In the genomic region with DNA sequence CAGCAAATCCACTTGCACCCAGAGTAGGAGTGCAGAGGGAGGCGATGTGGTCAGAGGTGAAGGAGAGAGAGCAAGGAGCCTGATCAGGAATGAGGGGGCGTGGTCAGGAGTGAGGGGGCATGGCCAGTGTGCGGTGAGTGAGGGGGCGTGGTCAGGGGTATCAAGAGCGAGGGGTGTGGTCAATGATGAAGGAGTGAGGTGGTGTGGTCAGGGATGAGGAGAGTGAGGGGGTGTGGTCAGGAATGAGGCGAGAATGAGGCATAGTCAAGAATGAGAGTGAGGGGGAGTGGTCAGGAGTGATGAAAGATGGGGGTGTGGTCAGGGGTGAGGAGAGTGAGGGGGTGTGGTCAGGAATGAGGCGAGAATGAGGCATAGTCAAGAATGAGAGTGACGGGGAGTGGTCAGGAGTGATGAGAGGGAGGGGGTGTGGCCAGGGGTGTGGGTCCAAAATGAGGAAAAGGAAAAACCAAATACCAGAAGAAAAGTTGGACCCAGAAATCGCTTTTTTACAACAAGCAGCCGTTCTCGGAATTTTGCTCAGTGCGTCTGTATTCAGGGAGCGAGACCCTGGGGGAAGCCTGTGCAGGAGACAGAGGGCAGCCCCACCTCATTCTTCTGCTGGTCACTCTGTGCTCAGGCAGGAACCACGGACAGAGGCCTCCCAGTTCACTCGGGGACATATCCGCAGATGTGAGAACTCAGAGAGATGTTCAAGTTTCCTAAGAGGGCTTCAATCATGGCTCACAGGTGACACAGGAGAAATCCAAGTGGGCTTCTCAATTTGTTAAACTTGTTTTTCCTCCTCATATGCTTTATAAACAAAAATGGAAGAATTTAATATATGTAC, we compare ENCODE assay signal across 9 cellular contexts. TPM values are rescaled to one million over a fixed set of nuclear protein-coding genes. Genes with fewer than 3 reads are reported as not detected.
DNase-seq lines count a peak whose midpoint lies in the region; ATAC-seq, FAIRE-seq and TF ChIP-seq lines count a peak whose summit lies in the region.
"Had no signal": no experiment of that assay in that cellular context is flagged by ENCODE, and none has a peak within 500 bp of the region (broad histone marks: within the 10 kb centered on the region; RNA-seq: fewer than 3 reads in every experiment).

No MANE protein-coding gene starts in this region.

- in situ Hi-C loops in IMR-90 (cut with MboI; ENCODE audit: low sequenced_read_pairs), result no loop called here

- H2BK5ac ChIP-seq in IMR-90 (ENCODE audit: low read depth, low read length, poor library complexity, severe bottlenecking), result no peak overlapping the region

- no peak overlapping the region for H3K4me3 ChIP-seq in IMR-90 (ENCODE audit: insufficient read depth, low read depth, low read length)
- H3K4me3 ChIP-seq in bronchial epithelial cell (ENCODE audit: low read depth, low read length), result peak overlapping the region; percentile 13
- H3K4me3 ChIP-seq in mesodermal cell (ENCODE audit: extremely low read depth, insufficient read depth, low read length, poor library complexity, severe bottlenecking), result peak overlapping the region; percentile 11

- no peaks in the 10 kb centered on the region for H3K9me3 ChIP-seq in IMR-90 (ENCODE audit: control insufficient read depth, insufficient read depth, low read length)
- no peaks in the 10 kb centered on the region for H3K9me3 ChIP-seq in mesodermal cell (ENCODE audit: control insufficient read depth, low read length)

- 26% methylated on average over 3 of the region's 16 CpGs; no CpG with 5 or more reads in 1 of the 2 experiments for WGBS in IMR-90 (ENCODE audit: extremely low coverage in 2 of 2, insufficient read length in 1 of 2), 2 experiments
- WGBS in mesodermal cell (ENCODE audit: insufficient coverage in 2 of 2), 2 experiments, result 20 to 23% methylated on average over 8 to 10 of the region's 16 CpGs

- H3K9ac ChIP-seq in IMR-90 (ENCODE audit: low read depth, low read length), result no peak overlapping the region

- no peaks in the 10 kb centered on the region for H3K9me1 ChIP-seq in IMR-90 (ENCODE audit: insufficient read depth, low read length)

- H4K91ac ChIP-seq in IMR-90 (ENCODE audit: insufficient read depth, low read depth, low read length), result no peak overlapping the region

- no peaks in the 10 kb centered on the region for H4K20me1 ChIP-seq in IMR-90 (ENCODE audit: insufficient read depth, low read length)

- intact Hi-C loops in IMR-90 (cut with micrococcal nuclease), result no loop called here

- no peak overlapping the region for H2BK120ac ChIP-seq in IMR-90 (ENCODE audit: low read depth, low read length)

- CTCF ChIA-PET in IMR-90 (lab: Yijun Ruan, JAX), result no interaction called here

- no peak overlapping the region for H2BK15ac ChIP-seq in IMR-90 (ENCODE audit: low read depth, low read length)

- no peaks in the 10 kb centered on the region for H3K79me1 ChIP-seq in IMR-90 (ENCODE audit: low read depth in 1 of 2, low read length in 2 of 2)

- no TSS peak for BruUV-seq in IMR-90 (replicated peaks; lab: Mats Ljungman, UMichigan)

- no peak for FAIRE-seq in bronchial epithelial cell (lab: Jason Lieb, UNC)

- TF ChIP-seq POLR2A in IMR-90 (IDR thresholded peaks at IDR 0.05; ENCODE audit: low read depth, low read length), result no peak

- H2AFZ ChIP-seq in IMR-90 (replicated peaks; ENCODE audit: low read length, poor library complexity), result peak overlapping the region; percentile 43

- POLR2A ChIA-PET in IMR-90 (lab: Charles Lee; ENCODE audit: unreplicated experiment), result no interaction called here

- no peak overlapping the region for H4K8ac ChIP-seq in IMR-90 (ENCODE audit: low read depth in 2 of 2, low read length in 2 of 2)

- no peak for TF ChIP-seq CTCF in IMR-90 (conservative IDR thresholded peaks at IDR 0.05; ENCODE audit: low read depth, low read length)
- no peak for TF ChIP-seq CTCF in bronchial epithelial cell (IDR thresholded peaks at IDR 0.05; ENCODE audit: insufficient read depth, low read length, severe bottlenecking)

- no peaks in the 10 kb centered on the region; the same call in 1 of the 2 replicates for H3K27me3 ChIP-seq in IMR-90 (ENCODE audit: control insufficient read depth, insufficient read depth, low read length)
- H3K27me3 ChIP-seq in bronchial epithelial cell (ENCODE audit: control insufficient read depth, insufficient read depth, low read length), result no peaks in the 10 kb centered on the region

- no peak overlapping the region for H3K56ac ChIP-seq in IMR-90 (ENCODE audit: extremely low read depth, insufficient read depth, low read length)

- no peak overlapping the region for H3K4me2 ChIP-seq in IMR-90 (ENCODE audit: low read depth, low read length)

- no peak overlapping the region for H3K18ac ChIP-seq in IMR-90 (ENCODE audit: low read depth, low read length)

- DNase-seq in COLO829 (ENCODE audit: low spot score), result peak; percentile 4
- DNase-seq in IMR-90, result peak; percentile 2
- peak; percentile 91 for DNase-seq in bronchial epithelial cell (ENCODE audit: low read depth)
- DNase-seq in medulla oblongata (ENCODE audit: extremely low spot score), result no peak
- DNase-seq in NCI-H146 treated with DMSO at 0.1 percent for 48 hours (lab: John Stamatoyannopoulos, UW; ENCODE audit: unreplicated experiment), result no peak
- DNase-seq in pons (ENCODE audit: low spot score), result no peak
- DNase-seq: activated T-cell treated with anti-CD3 and anti-CD28 coated beads, Interleukin-2, amount 50 U/mL, for 4 hours had no signal

- no peak for TF ChIP-seq RAD21 in IMR-90 (IDR thresholded peaks at IDR 0.05; ENCODE audit: low read length)

- no peak for ATAC-seq in IMR-90 (ENCODE audit: low read depth)
- ATAC-seq in GM21619 (IDR thresholded peaks at IDR 0.05; ENCODE audit: unreplicated experiment), result no peak

- no peaks in the 10 kb centered on the region for H3K4me1 ChIP-seq in IMR-90 (ENCODE audit: control insufficient read depth, insufficient read depth, low read length)
- H3K4me1 ChIP-seq in mesodermal cell (ENCODE audit: control insufficient read depth, insufficient read depth, low read length, poor library complexity, severe bottlenecking), result no peaks in the 10 kb centered on the region

- no peak overlapping the region for H3K4ac ChIP-seq in IMR-90 (ENCODE audit: low read depth, low read length)

- peak overlapping the region; percentile 16 for H2AK9ac ChIP-seq in IMR-90 (replicated peaks; ENCODE audit: low read depth, low read length, poor library complexity)

- H3K27ac ChIP-seq in IMR-90 (ENCODE audit: insufficient read depth, low read length) (no peak overlapping the region), mesodermal cell (ENCODE audit: low read depth, low read length, severe bottlenecking) (no peak overlapping the region)

- H2AK5ac ChIP-seq in IMR-90 (ENCODE audit: low read depth, low read length), result no peak overlapping the region

- no peak overlapping the region for H2BK20ac ChIP-seq in IMR-90 (ENCODE audit: low read depth, low read length)

- dilution Hi-C loops in IMR-90 (cut with HindIII; ENCODE audit: low sequenced_read_pairs, unreplicated experiment), result no loop called here

- no peak overlapping the region for H3K14ac ChIP-seq in IMR-90 (replicated peaks; ENCODE audit: low read depth, low read length)

- H3K36me3 ChIP-seq in IMR-90 (ENCODE audit: control insufficient read depth, insufficient read depth, low read length) (no peaks in the 10 kb centered on the region), bronchial epithelial cell (ENCODE audit: control insufficient read depth, insufficient read depth, low read length) (no peaks in the 10 kb centered on the region), mesodermal cell (ENCODE audit: control insufficient read depth, insufficient read depth, low read length) (no peaks in the 10 kb centered on the region)

- H4K5ac ChIP-seq in IMR-90 (ENCODE audit: low read depth, low read length), result no peak overlapping the region

- H3K23ac ChIP-seq in IMR-90 (ENCODE audit: low read depth, low read length), result no peak overlapping the region

TF ChIP-seq in IMR-90, 13 proteins besides CTCF, POLR2A, EP300 and RAD21:
- TF ChIP-seq MXI1 (IDR thresholded peaks at IDR 0.05; ENCODE audit: borderline replicate concordance, low read depth, low read length) (no peak), NFE2L2 (IDR thresholded peaks at IDR 0.05; ENCODE audit: low read depth, low read length) (no peak), MAFK (IDR thresholded peaks at IDR 0.05; ENCODE audit: low read depth, low read length) (no peak)
TF ChIP-seq in IMR-90: peak in this region for 0.

RNA-seq across cellular contexts. Expression of gene MAGEA1, which starts 47.5 kb away (rescaled TPM):
- total RNA-seq in IMR-90 (2012; rRNA removed), result not detected in 2 replicates
- polyA plus RNA-seq in IMR-90 (2012; rRNA removed), result not detected in 2 replicates
- not detected in 2 replicates for polyA plus RNA-seq in IMR-90 (2012; cell fraction: cytosol; rRNA removed)
- polyA plus RNA-seq in IMR-90 (2012; cell fraction: nucleus; rRNA removed; ENCODE audit: low replicate concordance), result not detected in 2 replicates
- total RNA-seq in bronchial epithelial cell, result not detected in 2 replicates
- not detected for polyA plus RNA-seq in mesodermal cell (2013, experiment 1 of 2)
- polyA plus RNA-seq in mesodermal cell (2013, experiment 2 of 2), result not detected
- total RNA-seq: activated T-cell treated with anti-CD3 and anti-CD28 coated beads, Interleukin-2, amount 50 U/mL, for 4 hours had no signal

Comparison
In these comparisons a context has a peak if more than half of its experiments do, and no peak if none do; other contexts are left out.
1. DNase-seq: peak in COLO829 (single experiment), IMR-90 (single experiment) and bronchial epithelial cell (single experiment); none in medulla oblongata (single experiment), NCI-H146 treated with DMSO at 0.1 percent for 48 hours (single experiment) and pons (single experiment).